ENCODE assay signal across 8 cellular contexts in the genomic region with DNA sequence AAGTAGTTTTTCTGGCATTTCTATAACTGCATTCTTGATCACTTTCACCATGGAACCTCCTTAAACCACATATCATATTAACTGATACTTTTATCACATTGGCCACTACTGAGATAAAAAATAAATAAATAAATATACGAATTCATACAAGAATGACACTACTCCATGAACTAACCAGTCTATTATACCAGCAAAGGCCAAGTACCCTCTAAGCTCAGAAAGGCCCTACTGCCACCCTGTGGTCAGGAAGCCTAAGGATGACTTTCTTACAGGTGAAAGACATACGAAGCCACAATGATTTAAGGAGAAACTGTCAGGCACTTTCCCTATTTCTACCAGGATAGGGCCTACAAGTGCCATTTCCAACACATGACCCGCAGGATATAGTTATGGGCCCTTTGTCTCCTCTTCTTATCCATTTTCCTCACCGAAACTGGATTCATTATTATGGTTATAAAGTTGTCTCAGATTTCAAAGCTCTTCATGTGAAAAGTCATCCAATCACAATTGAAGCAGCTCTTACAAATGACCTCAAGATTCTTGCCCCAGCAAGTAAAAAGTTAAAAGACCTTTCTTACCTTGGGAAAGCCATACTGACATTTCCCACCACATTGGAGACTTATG. TPM values are rescaled to one million over a fixed set of nuclear protein-coding genes. Genes with fewer than 3 reads are reported as not detected.
A peak's percentile ranks its signal among the peaks of the same experiment; 100 is the strongest.
DNase-seq lines count a peak whose midpoint lies in the region; ATAC-seq and TF ChIP-seq lines count a peak whose summit lies in the region.

No MANE protein-coding gene starts in this region.

- H3K4me3 Mint-ChIP-seq in HFFc6: no peak overlapping the region
- H3K4me3 Mint-ChIP-seq in activated T-cell treated with anti-CD3 and anti-CD28 coated beads, Interleukin-2, amount 50 U/mL, for 72 hours: no peak overlapping the region

- H3K4me1 Mint-ChIP-seq in HFFc6 (ENCODE audit: low read depth): no peaks in the 10 kb centered on the region
- no peaks in the 10 kb centered on the region for H3K4me1 Mint-ChIP-seq in activated T-cell treated with anti-CD3 and anti-CD28 coated beads, Interleukin-2, amount 50 U/mL, for 72 hours (ENCODE audit: low read depth)

- H3K27ac Mint-ChIP-seq in HFFc6: no peak overlapping the region
- no peak overlapping the region for H3K27ac Mint-ChIP-seq in activated T-cell treated with anti-CD3 and anti-CD28 coated beads, Interleukin-2, amount 50 U/mL, for 72 hours

- peaks cover 5% of the 10 kb centered on the region for H3K36me3 Mint-ChIP-seq in HFFc6 (ENCODE audit: low read depth)
- peaks cover 2 to 31% of the 10 kb centered on the region in 2 donors for H3K36me3 Mint-ChIP-seq in activated T-cell treated with anti-CD3 and anti-CD28 coated beads, Interleukin-2, amount 50 U/mL, for 72 hours (ENCODE audit: insufficient read depth in 2 of 2)

- H3K27me3 ChIP-seq in neutrophil (no peaks in the 10 kb centered on the region), upper lobe of right lung (no peaks in the 10 kb centered on the region)

- H3K9me3 ChIP-seq in neutrophil (no peaks in the 10 kb centered on the region), upper lobe of right lung (no peaks in the 10 kb centered on the region)

- DNase-seq in CD1c-positive myeloid dendritic cell (ENCODE audit: extremely low spot score) (peak; percentile 78), HFFc6 (peak; percentile 62), OCI-M1 (lab: John Stamatoyannopoulos, UW) (peak; percentile 86), fibroblast of the conjunctiva (ENCODE audit: low read depth) (peak; percentile 58), upper lobe of right lung (no peak)
- peak; percentile 59 to 65 for DNase-seq in activated T-cell treated with anti-CD3 and anti-CD28 coated beads, Interleukin-2, amount 50 U/mL, for 72 hours

- ATAC-seq in activated T-cell treated with anti-CD3 and anti-CD28 coated beads, Interleukin-2, amount 50 U/mL, for 72 hours (replicated peaks in 1 of 2): peak; percentile 50 to 74
- ATAC-seq in upper lobe of right lung (peak; percentile 93), GM21447 (IDR thresholded peaks at IDR 0.05; ENCODE audit: unreplicated experiment) (no peak)

- H3K4me1 ChIP-seq in neutrophil (ENCODE audit: control insufficient read depth in 1 of 2, insufficient read depth in 1 of 2, low read depth in 1 of 2, low read length in 1 of 2) (no peaks in the 10 kb centered on the region), upper lobe of right lung (no peaks in the 10 kb centered on the region)

- TF ChIP-seq CTCF in HFFc6 (IDR thresholded peaks at IDR 0.05): peak; percentile 83
- TF ChIP-seq CTCF in neutrophil (IDR thresholded peaks at IDR 0.05): peak; percentile 67
- TF ChIP-seq CTCF in upper lobe of right lung (IDR thresholded peaks at IDR 0.05): peak; percentile 70

- no peaks in the 10 kb centered on the region for H3K27me3 Mint-ChIP-seq in HFFc6 (ENCODE audit: insufficient read depth)
- no peaks in the 10 kb centered on the region for H3K27me3 Mint-ChIP-seq in activated T-cell treated with anti-CD3 and anti-CD28 coated beads, Interleukin-2, amount 50 U/mL, for 72 hours (ENCODE audit: low read depth)

- H3K27ac ChIP-seq in neutrophil (peak overlapping the region; percentile 35), upper lobe of right lung (no peak overlapping the region)

- H3K4me3 ChIP-seq in neutrophil (ENCODE audit: low read depth in 1 of 2, low read length in 1 of 2) (no peak overlapping the region), upper lobe of right lung (no peak overlapping the region)

- intact Hi-C loops in upper lobe of right lung (cut with DNase I): no loop called here

- H3K9me3 Mint-ChIP-seq in HFFc6: no peaks in the 10 kb centered on the region
- H3K9me3 Mint-ChIP-seq in activated T-cell treated with anti-CD3 and anti-CD28 coated beads, Interleukin-2, amount 50 U/mL, for 72 hours: no peaks in the 10 kb centered on the region

- H3K36me3 ChIP-seq in neutrophil (peaks cover 26% of the 10 kb centered on the region), upper lobe of right lung (peaks cover 93% of the 10 kb centered on the region)

RNA-seq across cellular contexts. Expression of a gene that starts 23.9 kb away (rescaled TPM):
- total RNA-seq in HFFc6 (2021; fragmentation: NEBNext Ultra II Directional; extraction: Animal tissue kit (Norgen Biotek cat#: 25700)): 100 to 1,000 TPM; 101 to 112 (median 105) TPM
- 10 to 100 TPM; 61.9 to 63.7 TPM for total RNA-seq in activated T-cell treated with anti-CD3 and anti-CD28 coated beads, Interleukin-2, amount 50 U/mL, for 72 hours
- 65.4 TPM for total RNA-seq in upper lobe of right lung

RNA-seq across cellular contexts. Expression of a gene that starts 27.0 kb away (rescaled TPM):
- total RNA-seq in HFFc6 (2021; fragmentation: NEBNext Ultra II Directional; extraction: Animal tissue kit (Norgen Biotek cat#: 25700)): 100 to 1,000 TPM; 153 to 231 (median 216) TPM
- 100 to 1,000 TPM; 147 to 163 TPM for total RNA-seq in activated T-cell treated with anti-CD3 and anti-CD28 coated beads, Interleukin-2, amount 50 U/mL, for 72 hours
- 87.2 TPM for total RNA-seq in upper lobe of right lung

RNA-seq across cellular contexts. Expression of a gene that starts 32.4 kb away (rescaled TPM):
- under 1 TPM; 0.26 to 0.57 (median 0.43) TPM for total RNA-seq in HFFc6 (2021; fragmentation: NEBNext Ultra II Directional; extraction: Animal tissue kit (Norgen Biotek cat#: 25700))
- total RNA-seq in activated T-cell treated with anti-CD3 and anti-CD28 coated beads, Interleukin-2, amount 50 U/mL, for 72 hours: under 1 TPM; 0.12 to 0.46 TPM
- total RNA-seq in upper lobe of right lung: 31.6 TPM

RNA-seq across cellular contexts. Expression of a gene that starts 50.4 kb away (rescaled TPM):
- 10 to 100 TPM; 15.5 to 22.0 (median 17.4) TPM for total RNA-seq in HFFc6 (2021; fragmentation: NEBNext Ultra II Directional; extraction: Animal tissue kit (Norgen Biotek cat#: 25700))
- 100 to 1,000 TPM in 1 of 2 donors, 10 to 100 TPM in 1; 85.3 to 101 TPM for total RNA-seq in activated T-cell treated with anti-CD3 and anti-CD28 coated beads, Interleukin-2, amount 50 U/mL, for 72 hours
- 15.6 TPM for total RNA-seq in upper lobe of right lung

Comparison
In these comparisons a context has a peak if more than half of its experiments do, and no peak if none do; other contexts are left out.
1. RNA of a gene that starts 32.4 kb away (total RNA-seq): 31.6 TPM in upper lobe of right lung (single experiment); 0.12 to 0.46 TPM in activated T-cell treated with anti-CD3 and anti-CD28 coated beads, Interleukin-2, amount 50 U/mL, for 72 hours and 0.26 to 0.57 TPM in HFFc6; every median in the first group is over 10 times any median in the second.
2. Peak in every context shown above with its lines, with median percentiles within 50 percentile points of each other: CTCF ChIP-seq.